1 cellular context compared by ENCODE assay signal in the genomic region with DNA sequence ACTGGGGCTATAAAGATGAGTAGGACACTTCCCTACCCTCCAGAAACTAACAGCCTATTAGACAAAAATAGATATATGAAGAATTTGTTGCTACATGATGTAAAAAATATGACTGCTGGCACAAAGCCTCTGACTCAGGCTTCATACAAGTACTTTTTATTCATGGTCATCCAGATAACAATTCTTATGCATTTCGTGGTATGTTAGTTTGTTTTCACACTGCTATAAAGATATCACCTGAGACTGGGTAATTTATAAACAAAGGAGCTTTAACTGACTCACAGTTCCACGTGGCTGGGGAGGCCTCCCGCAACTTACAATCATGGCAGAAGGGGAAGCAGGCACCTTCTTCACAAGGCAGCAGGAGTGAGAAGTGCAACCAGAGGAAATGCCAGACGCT.
TF ChIP-seq lines count a peak whose summit lies in the region.

No MANE protein-coding gene starts in this region.

TF ChIP-seq in H1, 55 proteins besides CTCF, POLR2A, EP300 and RAD21:
- TF ChIP-seq FOSL1 (IDR thresholded peaks at IDR 0.05; ENCODE audit: insufficient read depth, low read depth, low read length) (no peak), SUZ12 (IDR thresholded peaks at IDR 0.05; ENCODE audit: low read length) (no peak), CHD1 (IDR thresholded peaks at IDR 0.05; ENCODE audit: low read depth, low read length) (no peak), PHF8 (conservative IDR thresholded peaks at IDR 0.05; ENCODE audit: low read depth, low read length) (no peak), BACH1 (IDR thresholded peaks at IDR 0.05; ENCODE audit: low read length) (no peak), JUN (IDR thresholded peaks at IDR 0.05; ENCODE audit: low read depth, low read length) (no peak), SAP30 (IDR thresholded peaks at IDR 0.05; ENCODE audit: insufficient read depth, insufficient replicate concordance, low read length) (no peak), POU5F1 (IDR thresholded peaks at IDR 0.05; ENCODE audit: low read depth, low read length) (no peak), POLR2AphosphoS5 (IDR thresholded peaks at IDR 0.05; ENCODE audit: low read depth, low read length) (no peak), CTBP2 (IDR thresholded peaks at IDR 0.05; ENCODE audit: borderline replicate concordance, insufficient read depth, insufficient read length, low read length) (no peak)
